1 cellular context compared by ENCODE assay signal in genomic region chr12:56260380-56260779, GRCh38.
TF ChIP-seq lines count a peak whose summit lies in the region.

No MANE protein-coding gene starts in this region.

TF ChIP-seq in HepG2, 621 proteins besides CTCF, POLR2A, EP300 and RAD21:
- no peak for TF ChIP-seq ZBTB39 (CRISPR knock-in tag; IDR thresholded peaks at IDR 0.05)
- no peak for TF ChIP-seq ZBTB2 (CRISPR knock-in tag; IDR thresholded peaks at IDR 0.05; ENCODE audit: low read depth)
- TF ChIP-seq NCOA5 (CRISPR knock-in tag; IDR thresholded peaks at IDR 0.05): no peak
- TF ChIP-seq MTF1 (CRISPR knock-in tag; IDR thresholded peaks at IDR 0.05): no peak
- no peak for TF ChIP-seq ZBTB43 (CRISPR knock-in tag; conservative IDR thresholded peaks at IDR 0.05)
- TF ChIP-seq FOXJ3 (CRISPR knock-in tag; IDR thresholded peaks at IDR 0.05; ENCODE audit: borderline replicate concordance): no peak
- no peak for TF ChIP-seq ZNF33B (CRISPR knock-in tag; IDR thresholded peaks at IDR 0.05)
- no peak for TF ChIP-seq BORCS8-MEF2B (CRISPR knock-in tag; IDR thresholded peaks at IDR 0.05)
- no peak for TF ChIP-seq AHR (CRISPR knock-in tag; IDR thresholded peaks at IDR 0.05)
- TF ChIP-seq ZNF577 (CRISPR knock-in tag; IDR thresholded peaks at IDR 0.05; ENCODE audit: borderline replicate concordance, low read depth): no peak
- TF ChIP-seq HOXA9 (CRISPR knock-in tag; IDR thresholded peaks at IDR 0.05; ENCODE audit: borderline replicate concordance): no peak
- no peak for TF ChIP-seq SRSF4 (IDR thresholded peaks at IDR 0.05; ENCODE audit: low read depth, low read length, poor library complexity, severe bottlenecking)
- no peak for TF ChIP-seq REL (CRISPR knock-in tag; conservative IDR thresholded peaks at IDR 0.05)
- TF ChIP-seq MTERF4 (CRISPR knock-in tag; IDR thresholded peaks at IDR 0.05): no peak
- TF ChIP-seq DR1 (CRISPR knock-in tag; IDR thresholded peaks at IDR 0.05): no peak
- no peak for TF ChIP-seq ATM (IDR thresholded peaks at IDR 0.05; ENCODE audit: borderline replicate concordance)
- TF ChIP-seq ZNF468 (CRISPR knock-in tag; IDR thresholded peaks at IDR 0.05): no peak
- TF ChIP-seq ZNF282 (IDR thresholded peaks at IDR 0.05; ENCODE audit: partially characterized antibody): no peak
TF ChIP-seq in HepG2: peak in this region for 0.
